Comparison of ENCODE assay signal across 15 cellular contexts in genomic region chr6:102717737-102718427, GRCh38.
"Had no signal": no experiment of that assay in that cellular context is flagged by ENCODE, and none has a peak within 500 bp of the region (broad histone marks: within the 10 kb centered on the region; RNA-seq: fewer than 3 reads in every experiment).

No MANE protein-coding gene starts in this region.

- ATAC-seq: activated CD8-positive, alpha-beta memory T cell treated with anti-CD3 and anti-CD28 coated beads, Interleukin-2, amount 10 ng/mL, durations not matched to agents 7 days and 5 days; naive thymus-derived CD4-positive, alpha-beta T cell; stimulated activated naive CD8-positive, alpha-beta T cell treated with anti-CD3 and anti-CD28 coated beads, Interleukin-15, Interleukin-2, amounts not matched to agents 100 U/mL and 50 U/mL, for 24 hours had no signal

- H3K4me1 ChIP-seq: tibial artery had no signal

- H3K9me3 Mint-ChIP-seq: activated CD4-positive, alpha-beta memory T cell treated with anti-CD3 and anti-CD28 coated beads for 36 hours; memory B cell; T-helper 1 cell treated with Interleukin-12 subunit alpha and Interleukin-12 subunit beta and Interleukin-4 antibody, amounts not matched to agents 30 μg/mL and 1 μg/mL, for 36 hours had no signal

- DNase-seq: activated CD4-positive, alpha-beta memory T cell treated with anti-CD3 and anti-CD28 coated beads for 36 hours; activated CD4-positive, alpha-beta T cell treated with anti-CD3 and anti-CD28 coated beads for 4 hours; activated CD8-positive, alpha-beta memory T cell treated with anti-CD3 and anti-CD28 coated beads, Interleukin-2, amount 10 ng/mL, durations not matched to agents 7 days and 5 days; amniotic stem cell; caudate nucleus; hypothalamus; naive thymus-derived CD4-positive, alpha-beta T cell; stimulated activated CD4-positive, alpha-beta T cell treated with anti-CD3 and anti-CD28 coated beads, Interleukin-2, amount 100 ng/mL, for 24 hours; stimulated activated naive CD8-positive, alpha-beta T cell treated with anti-CD3 and anti-CD28 coated beads, Interleukin-15, Interleukin-2, amounts not matched to agents 100 U/mL and 50 U/mL, for 24 hours; substantia nigra; tibial artery had no signal

- H3K27me3 Mint-ChIP-seq: activated CD4-positive, alpha-beta memory T cell treated with anti-CD3 and anti-CD28 coated beads for 36 hours; activated CD8-positive, alpha-beta memory T cell treated with anti-CD3 and anti-CD28 coated beads, Interleukin-2, amount 10 ng/mL, durations not matched to agents 7 days and 5 days; activated naive CD8-positive, alpha-beta T cell; memory B cell; naive thymus-derived CD4-positive, alpha-beta T cell had no signal

- H3K27me3 ChIP-seq: tibial artery had no signal

- H3K27ac ChIP-seq: tibial artery, VCaP had no signal

- H3K27ac Mint-ChIP-seq: activated CD4-positive, alpha-beta memory T cell treated with anti-CD3 and anti-CD28 coated beads for 36 hours; activated CD8-positive, alpha-beta memory T cell treated with anti-CD3 and anti-CD28 coated beads, Interleukin-2, amount 10 ng/mL, durations not matched to agents 7 days and 5 days; activated naive CD8-positive, alpha-beta T cell; memory B cell; naive thymus-derived CD4-positive, alpha-beta T cell; T-helper 1 cell treated with Interleukin-12 subunit alpha and Interleukin-12 subunit beta and Interleukin-4 antibody, amounts not matched to agents 30 μg/mL and 1 μg/mL, for 36 hours had no signal

- H3K36me3 ChIP-seq: tibial artery had no signal

- H3K4me3 ChIP-seq: tibial artery had no signal

- H3K36me3 Mint-ChIP-seq: activated CD4-positive, alpha-beta memory T cell treated with anti-CD3 and anti-CD28 coated beads for 36 hours; activated CD8-positive, alpha-beta memory T cell treated with anti-CD3 and anti-CD28 coated beads, Interleukin-2, amount 10 ng/mL, durations not matched to agents 7 days and 5 days; activated naive CD8-positive, alpha-beta T cell; memory B cell; naive thymus-derived CD4-positive, alpha-beta T cell had no signal

- H3K4me1 Mint-ChIP-seq: activated CD8-positive, alpha-beta memory T cell treated with anti-CD3 and anti-CD28 coated beads, Interleukin-2, amount 10 ng/mL, durations not matched to agents 7 days and 5 days; memory B cell; naive thymus-derived CD4-positive, alpha-beta T cell had no signal

- H3K9me3 ChIP-seq: tibial artery had no signal

- H3K4me3 Mint-ChIP-seq: activated CD4-positive, alpha-beta memory T cell treated with anti-CD3 and anti-CD28 coated beads for 36 hours; activated CD8-positive, alpha-beta memory T cell treated with anti-CD3 and anti-CD28 coated beads, Interleukin-2, amount 10 ng/mL, durations not matched to agents 7 days and 5 days; activated naive CD8-positive, alpha-beta T cell; memory B cell; naive thymus-derived CD4-positive, alpha-beta T cell; T-helper 1 cell treated with Interleukin-12 subunit alpha and Interleukin-12 subunit beta and Interleukin-4 antibody, amounts not matched to agents 30 μg/mL and 1 μg/mL, for 36 hours had no signal
